14 cellular contexts compared by ENCODE assay signal in the genomic region with DNA sequence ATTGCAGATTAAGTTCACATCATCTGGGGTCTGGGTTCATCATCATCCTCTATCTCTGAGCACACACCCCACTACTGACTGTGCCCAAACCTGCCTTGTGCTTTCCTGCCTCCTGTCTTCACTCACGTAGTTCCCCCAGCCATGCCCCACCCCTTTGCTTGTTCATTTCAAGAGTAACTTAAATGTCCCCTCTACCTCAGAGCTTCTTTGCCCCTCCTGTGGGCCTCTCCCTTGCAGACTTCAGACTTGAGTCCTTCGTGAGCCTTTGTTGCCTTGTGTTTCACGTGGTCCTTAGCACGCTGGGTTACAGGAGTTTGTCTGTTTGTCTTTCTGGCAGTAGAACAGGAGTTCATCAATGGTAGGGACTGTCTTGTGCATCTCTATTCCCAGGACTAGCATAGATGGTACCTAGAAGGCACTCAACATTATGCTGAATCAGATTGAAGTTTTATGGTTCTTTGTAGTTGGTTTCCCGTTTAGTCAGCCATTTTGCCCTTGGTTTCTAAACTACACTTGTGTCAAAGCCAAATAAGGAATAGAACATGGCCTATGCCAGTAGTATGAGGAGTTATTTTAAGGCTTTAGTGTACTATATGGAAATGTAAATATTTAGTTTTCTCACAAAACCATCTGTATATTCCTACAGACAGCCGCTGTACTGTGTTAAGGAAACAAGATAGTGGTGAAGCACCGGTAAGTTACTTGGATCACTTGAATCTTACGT.
DNase-seq lines count a peak whose midpoint lies in the region; ATAC-seq and TF ChIP-seq lines count a peak whose summit lies in the region.
"Had no signal": no experiment of that assay in that cellular context is flagged by ENCODE, and none has a peak within 500 bp of the region (broad histone marks: within the 10 kb centered on the region; RNA-seq: fewer than 3 reads in every experiment).

No MANE protein-coding gene starts in this region.

- intact Hi-C loops in activated naive CD4-positive, alpha-beta T cell treated with anti-CD3 and anti-CD28 coated beads for 36 hours (cut with micrococcal nuclease): loop anchor here (2.0 kb wide), 1 partner anchor 86 kb away; a partner anchor contains a TSS
- intact Hi-C loops in activated T-helper 1 cell treated with anti-CD3 and anti-CD28 coated beads, Interleukin-12 subunit alpha, Interleukin-12 subunit beta, Interleukin-2, Interleukin-4 antibody, amounts not matched to agents 30 ng/mL and 10 ng/mL and 1 ng/mL, durations not matched to agents 14 hours and 24 hours and 36 hours (cut with micrococcal nuclease): no loop called here

- CTCF ChIA-PET in activated naive CD4-positive, alpha-beta T cell treated with anti-CD3 and anti-CD28 coated beads for 36 hours (lab: Charles Lee): interaction anchor here (0.6 to 1.0 kb wide), 2 partner anchors 33 to 182 kb away, joined by 3 read pairs; no protein-coding TSS in a partner anchor
- CTCF ChIA-PET in activated naive CD4-positive, alpha-beta T cell treated with anti-CD3 and anti-CD28 coated beads, Interleukin-2, amount 10 ng/mL, durations not matched to agents 7 days and 5 days (lab: Charles Lee): interaction anchor here (1.3 kb wide), 1 partner anchor 13 kb away, joined by 3 read pairs; no protein-coding TSS in a partner anchor

- peak overlapping the region; percentile 65 for H3K27ac Mint-ChIP-seq in activated naive CD4-positive, alpha-beta T cell treated with anti-CD3 and anti-CD28 coated beads for 36 hours
- no peak overlapping the region for H3K27ac Mint-ChIP-seq in activated naive CD4-positive, alpha-beta T cell treated with anti-CD3 and anti-CD28 coated beads, Interleukin-2, amount 10 ng/mL, durations not matched to agents 7 days and 5 days
- peak overlapping the region; percentile 11 for H3K27ac Mint-ChIP-seq in activated T-helper 1 cell treated with anti-CD3 and anti-CD28 coated beads, Interleukin-12 subunit alpha, Interleukin-12 subunit beta, Interleukin-2, Interleukin-4 antibody, amounts not matched to agents 30 ng/mL and 10 ng/mL and 1 ng/mL, durations not matched to agents 14 hours and 24 hours and 36 hours
- peak overlapping the region; percentile 62 for H3K27ac Mint-ChIP-seq in stimulated activated naive B cell treated with anti-CD40 and anti-IgM and Interleukin-4, amounts not matched to agents 10 μg/mL and 1 μg/mL and 100 μg/mL, for 72 hours
- H3K27ac Mint-ChIP-seq: dendritic cell treated with granulocyte-macrophage colony-stimulating factor and Interleukin-4, amounts not matched to agents 40 ng/mL and 50 ng/mL, for 4 days had no signal

- peak; percentile 47 for ATAC-seq in GM21786 (IDR thresholded peaks at IDR 0.05; ENCODE audit: unreplicated experiment)
- ATAC-seq in stimulated activated naive B cell treated with anti-CD40 and anti-IgM and Interleukin-4, amounts not matched to agents 10 μg/mL and 1 μg/mL and 100 μg/mL, for 72 hours (replicated peaks): peak; percentile 87 to 98

- DNase-seq in activated naive CD4-positive, alpha-beta T cell treated with anti-CD3 and anti-CD28 coated beads for 36 hours: peak; percentile 72
- DNase-seq in activated naive CD4-positive, alpha-beta T cell treated with anti-CD3 and anti-CD28 coated beads, Interleukin-2, amount 10 ng/mL, durations not matched to agents 7 days and 5 days: no peak
- DNase-seq in activated T-helper 1 cell treated with anti-CD3 and anti-CD28 coated beads, Interleukin-12 subunit alpha, Interleukin-12 subunit beta, Interleukin-2, Interleukin-4 antibody, amounts not matched to agents 30 ng/mL and 10 ng/mL and 1 ng/mL, durations not matched to agents 14 hours and 24 hours and 36 hours (ENCODE audit: low spot score): no peak
- DNase-seq in stimulated activated naive B cell treated with anti-CD40 and anti-IgM and Interleukin-4, amounts not matched to agents 10 μg/mL and 1 μg/mL and 100 μg/mL, for 72 hours: peak; percentile 27
- no peak for DNase-seq in activated gamma-delta T cell (lab: John Stamatoyannopoulos, UW)
- DNase-seq in coronary artery (ENCODE audit: low spot score): no peak
- DNase-seq in NCI-H2081 (lab: John Stamatoyannopoulos, UW): no peak
- DNase-seq: activated effector memory CD4-positive, alpha-beta T cell treated with anti-CD3 and anti-CD28 coated beads, Interleukin-2, amount 50 U/mL, for 16 hours; glutamatergic neuron; mammary epithelial cell; NCI-H748 treated with DMSO at 0.1 percent for 48 hours; sigmoid colon had no signal

- H3K27ac ChIP-seq in coronary artery: no peak overlapping the region

- H3K4me3 ChIP-seq in coronary artery: no peak overlapping the region
- H3K4me3 ChIP-seq: sigmoid colon had no signal

- H3K4me1 Mint-ChIP-seq in activated naive CD4-positive, alpha-beta T cell treated with anti-CD3 and anti-CD28 coated beads for 36 hours (ENCODE audit: low read depth): peaks cover 10% of the 10 kb centered on the region
- H3K4me1 Mint-ChIP-seq in activated naive CD4-positive, alpha-beta T cell treated with anti-CD3 and anti-CD28 coated beads, Interleukin-2, amount 10 ng/mL, durations not matched to agents 7 days and 5 days: peaks cover 8% of the 10 kb centered on the region
- H3K4me1 Mint-ChIP-seq in activated T-helper 1 cell treated with anti-CD3 and anti-CD28 coated beads, Interleukin-12 subunit alpha, Interleukin-12 subunit beta, Interleukin-2, Interleukin-4 antibody, amounts not matched to agents 30 ng/mL and 10 ng/mL and 1 ng/mL, durations not matched to agents 14 hours and 24 hours and 36 hours (ENCODE audit: low read depth): peaks cover 16% of the 10 kb centered on the region
- peaks cover 10% of the 10 kb centered on the region in 2 donors for H3K4me1 Mint-ChIP-seq in stimulated activated naive B cell treated with anti-CD40 and anti-IgM and Interleukin-4, amounts not matched to agents 10 μg/mL and 1 μg/mL and 100 μg/mL, for 72 hours

- no peak for TF ChIP-seq CTCF in coronary artery (IDR thresholded peaks at IDR 0.05)

- H3K4me3 Mint-ChIP-seq in activated naive CD4-positive, alpha-beta T cell treated with anti-CD3 and anti-CD28 coated beads for 36 hours: no peak overlapping the region
- H3K4me3 Mint-ChIP-seq in activated naive CD4-positive, alpha-beta T cell treated with anti-CD3 and anti-CD28 coated beads, Interleukin-2, amount 10 ng/mL, durations not matched to agents 7 days and 5 days: no peak overlapping the region
- no peak overlapping the region for H3K4me3 Mint-ChIP-seq in activated T-helper 1 cell treated with anti-CD3 and anti-CD28 coated beads, Interleukin-12 subunit alpha, Interleukin-12 subunit beta, Interleukin-2, Interleukin-4 antibody, amounts not matched to agents 30 ng/mL and 10 ng/mL and 1 ng/mL, durations not matched to agents 14 hours and 24 hours and 36 hours
- no peak overlapping the region for H3K4me3 Mint-ChIP-seq in stimulated activated naive B cell treated with anti-CD40 and anti-IgM and Interleukin-4, amounts not matched to agents 10 μg/mL and 1 μg/mL and 100 μg/mL, for 72 hours
- H3K4me3 Mint-ChIP-seq: dendritic cell treated with granulocyte-macrophage colony-stimulating factor and Interleukin-4, amounts not matched to agents 40 ng/mL and 50 ng/mL, for 4 days had no signal

- peaks cover 27% of the 10 kb centered on the region for H3K36me3 Mint-ChIP-seq in activated naive CD4-positive, alpha-beta T cell treated with anti-CD3 and anti-CD28 coated beads for 36 hours (ENCODE audit: low read depth)
- H3K36me3 Mint-ChIP-seq in activated naive CD4-positive, alpha-beta T cell treated with anti-CD3 and anti-CD28 coated beads, Interleukin-2, amount 10 ng/mL, durations not matched to agents 7 days and 5 days: peaks cover 30% of the 10 kb centered on the region
- peaks cover 45% of the 10 kb centered on the region for H3K36me3 Mint-ChIP-seq in activated T-helper 1 cell treated with anti-CD3 and anti-CD28 coated beads, Interleukin-12 subunit alpha, Interleukin-12 subunit beta, Interleukin-2, Interleukin-4 antibody, amounts not matched to agents 30 ng/mL and 10 ng/mL and 1 ng/mL, durations not matched to agents 14 hours and 24 hours and 36 hours (ENCODE audit: low read depth)
- H3K36me3 Mint-ChIP-seq in stimulated activated naive B cell treated with anti-CD40 and anti-IgM and Interleukin-4, amounts not matched to agents 10 μg/mL and 1 μg/mL and 100 μg/mL, for 72 hours: peaks cover 32 to 45% of the 10 kb centered on the region in 2 donors

- H3K27me3 Mint-ChIP-seq in activated naive CD4-positive, alpha-beta T cell treated with anti-CD3 and anti-CD28 coated beads for 36 hours (ENCODE audit: low read depth): no peaks in the 10 kb centered on the region
- no peaks in the 10 kb centered on the region for H3K27me3 Mint-ChIP-seq in activated naive CD4-positive, alpha-beta T cell treated with anti-CD3 and anti-CD28 coated beads, Interleukin-2, amount 10 ng/mL, durations not matched to agents 7 days and 5 days
- H3K27me3 Mint-ChIP-seq in activated T-helper 1 cell treated with anti-CD3 and anti-CD28 coated beads, Interleukin-12 subunit alpha, Interleukin-12 subunit beta, Interleukin-2, Interleukin-4 antibody, amounts not matched to agents 30 ng/mL and 10 ng/mL and 1 ng/mL, durations not matched to agents 14 hours and 24 hours and 36 hours (ENCODE audit: insufficient read depth): no peaks in the 10 kb centered on the region
- H3K27me3 Mint-ChIP-seq in stimulated activated naive B cell treated with anti-CD40 and anti-IgM and Interleukin-4, amounts not matched to agents 10 μg/mL and 1 μg/mL and 100 μg/mL, for 72 hours: no peaks in the 10 kb centered on the region
- H3K27me3 Mint-ChIP-seq: dendritic cell treated with granulocyte-macrophage colony-stimulating factor and Interleukin-4, amounts not matched to agents 40 ng/mL and 50 ng/mL, for 4 days had no signal

- H3K9me3 Mint-ChIP-seq in activated naive CD4-positive, alpha-beta T cell treated with anti-CD3 and anti-CD28 coated beads for 36 hours: no peaks in the 10 kb centered on the region
- H3K9me3 Mint-ChIP-seq in activated naive CD4-positive, alpha-beta T cell treated with anti-CD3 and anti-CD28 coated beads, Interleukin-2, amount 10 ng/mL, durations not matched to agents 7 days and 5 days: no peaks in the 10 kb centered on the region
- no peaks in the 10 kb centered on the region for H3K9me3 Mint-ChIP-seq in activated T-helper 1 cell treated with anti-CD3 and anti-CD28 coated beads, Interleukin-12 subunit alpha, Interleukin-12 subunit beta, Interleukin-2, Interleukin-4 antibody, amounts not matched to agents 30 ng/mL and 10 ng/mL and 1 ng/mL, durations not matched to agents 14 hours and 24 hours and 36 hours
- H3K9me3 Mint-ChIP-seq in stimulated activated naive B cell treated with anti-CD40 and anti-IgM and Interleukin-4, amounts not matched to agents 10 μg/mL and 1 μg/mL and 100 μg/mL, for 72 hours: no peaks in the 10 kb centered on the region
- H3K9me3 Mint-ChIP-seq: dendritic cell treated with granulocyte-macrophage colony-stimulating factor and Interleukin-4, amounts not matched to agents 40 ng/mL and 50 ng/mL, for 4 days had no signal

Comparison
In these comparisons a context has a peak if more than half of its experiments do, and no peak if none do; other contexts are left out.
1. DNase-seq: peak in activated naive CD4-positive, alpha-beta T cell treated with anti-CD3 and anti-CD28 coated beads for 36 hours (single experiment) and stimulated activated naive B cell treated with anti-CD40 and anti-IgM and Interleukin-4, amounts not matched to agents 10 μg/mL and 1 μg/mL and 100 μg/mL, for 72 hours (single experiment); none in activated naive CD4-positive, alpha-beta T cell treated with anti-CD3 and anti-CD28 coated beads, Interleukin-2, amount 10 ng/mL, durations not matched to agents 7 days and 5 days (single experiment), activated T-helper 1 cell treated with anti-CD3 and anti-CD28 coated beads, Interleukin-12 subunit alpha, Interleukin-12 subunit beta, Interleukin-2, Interleukin-4 antibody, amounts not matched to agents 30 ng/mL and 10 ng/mL and 1 ng/mL, durations not matched to agents 14 hours and 24 hours and 36 hours (single experiment), activated gamma-delta T cell (single experiment), coronary artery (single experiment) and NCI-H2081 (0 of 2).